ENCODE assay signal across 23 cellular contexts in the genomic region with DNA sequence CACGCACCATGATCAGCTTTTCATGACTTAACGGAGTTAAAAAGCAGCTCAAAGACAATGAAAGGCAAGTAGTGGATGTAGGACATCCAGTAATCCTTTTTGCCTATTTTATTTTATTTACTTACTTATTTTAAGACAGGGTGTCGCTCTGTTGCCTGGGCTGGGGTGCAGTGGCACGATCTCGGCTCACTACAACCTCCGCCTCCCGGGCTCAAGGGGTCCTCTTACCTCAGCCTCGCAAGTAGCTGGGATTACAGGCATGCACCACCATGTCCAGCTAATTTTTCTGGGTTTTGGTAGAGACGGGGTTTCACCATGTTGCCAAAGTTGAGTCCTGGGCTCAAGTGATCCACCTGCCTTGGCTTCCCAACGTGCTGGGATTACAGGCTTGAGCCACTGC.
"Had no signal": no experiment of that assay in that cellular context is flagged by ENCODE, and none has a peak within 500 bp of the region (broad histone marks: within the 10 kb centered on the region; RNA-seq: fewer than 3 reads in every experiment).

No MANE protein-coding gene starts in this region.

- H3K27ac ChIP-seq: colonic mucosa, coronary artery, dorsolateral prefrontal cortex, epithelial cell of prostate, esophagus muscularis mucosa, esophagus squamous epithelium, foreskin keratinocyte, gastrocnemius medialis, gastroesophageal sphincter, heart left ventricle, heart right ventricle had no signal

- H3K36me3 ChIP-seq: colonic mucosa, esophagus muscularis mucosa, esophagus squamous epithelium, gastrocnemius medialis, gastroesophageal sphincter, heart left ventricle, heart right ventricle had no signal

- ATAC-seq: effector memory CD8-positive, alpha-beta T cell; esophagus mucosa; foreskin keratinocyte; gastrocnemius medialis; gastroesophageal sphincter; heart left ventricle; heart right ventricle had no signal

- H3K27me3 ChIP-seq: colonic mucosa, dorsolateral prefrontal cortex, esophagus muscularis mucosa, esophagus squamous epithelium, gastrocnemius medialis, gastroesophageal sphincter, heart left ventricle had no signal

- H3K4me3 Mint-ChIP-seq: dendritic cell treated with granulocyte-macrophage colony-stimulating factor and Interleukin-4, amounts not matched to agents 40 ng/mL and 50 ng/mL, for 4 days; effector memory CD8-positive, alpha-beta T cell had no signal

- H3K4me3 ChIP-seq: colonic mucosa, coronary artery, dorsolateral prefrontal cortex, esophagus muscularis mucosa, esophagus squamous epithelium, gastrocnemius medialis, gastroesophageal sphincter, heart left ventricle, heart right ventricle had no signal

- DNase-seq: colonic mucosa; cortex of kidney; dermis blood vessel endothelial cell; dorsolateral prefrontal cortex; effector CD4-positive, alpha-beta T cell; effector CD8-positive, alpha-beta T cell; effector memory CD4-positive, alpha-beta T cell; effector memory CD8-positive, alpha-beta T cell; erythroblast; esophagus squamous epithelium; foreskin fibroblast; foreskin keratinocyte; foreskin melanocyte; gastrocnemius medialis; glutamatergic neuron; heart left ventricle; heart right ventricle had no signal

- H3K4me1 ChIP-seq: colonic mucosa, esophagus muscularis mucosa, esophagus squamous epithelium, foreskin keratinocyte, gastrocnemius medialis, gastroesophageal sphincter, heart left ventricle, heart right ventricle had no signal

- H3K9me3 Mint-ChIP-seq: dendritic cell treated with granulocyte-macrophage colony-stimulating factor and Interleukin-4, amounts not matched to agents 40 ng/mL and 50 ng/mL, for 4 days had no signal

- H3K27ac Mint-ChIP-seq: dendritic cell treated with granulocyte-macrophage colony-stimulating factor and Interleukin-4, amounts not matched to agents 40 ng/mL and 50 ng/mL, for 4 days; effector memory CD8-positive, alpha-beta T cell had no signal

- H3K9me3 ChIP-seq: colonic mucosa had no signal
